8 cellular contexts compared by ENCODE assay signal in genomic region chr18:22933958-22934423, GRCh38. TPM values are rescaled to one million over a fixed set of nuclear protein-coding genes. Genes with fewer than 3 reads are reported as not detected.
DNase-seq lines count a peak whose midpoint lies in the region; ATAC-seq and TF ChIP-seq lines count a peak whose summit lies in the region.

No MANE protein-coding gene starts in this region.

- peaks cover 0 to 18% (median 0%) of the 10 kb centered on the region in 3 donors for H3K4me1 ChIP-seq in gastroesophageal sphincter

- peaks cover 22% of the 10 kb centered on the region for H3K4me1 Mint-ChIP-seq in stimulated activated memory B cell treated with anti-CD40 and anti-IgM and Interleukin-4, amounts not matched to agents 10 μg/mL and 1 μg/mL and 100 μg/mL, for 72 hours

- H3K36me3 ChIP-seq in SK-N-MC (ENCODE audit: insufficient read depth, low read length) (peaks cover 26% of the 10 kb centered on the region), gastroesophageal sphincter (peaks cover 0 to 17% of the 10 kb centered on the region in 2 donors)

- DNase-seq in NCI-H2029 treated with DMSO at 0.1 percent for 48 hours (lab: John Stamatoyannopoulos, UW) (peak; percentile 50), NCI-H2029 (lab: John Stamatoyannopoulos, UW) (no peak), SK-N-MC (ENCODE audit: low read depth, low spot score) (no peak)
- DNase-seq in stimulated activated CD4-positive, alpha-beta T cell treated with anti-CD3 and anti-CD28 coated beads, Interleukin-4, amount 100 ng/mL, for 24 hours = no peak

- H3K9me3 Mint-ChIP-seq in stimulated activated memory B cell treated with anti-CD40 and anti-IgM and Interleukin-4, amounts not matched to agents 10 μg/mL and 1 μg/mL and 100 μg/mL, for 72 hours = no peaks in the 10 kb centered on the region

- no peak overlapping the region for H3K27ac ChIP-seq in SK-N-MC
- peak overlapping the region; percentile 92 to 99 (median 94) for H3K27ac ChIP-seq in gastroesophageal sphincter

- TF ChIP-seq CTCF in gastroesophageal sphincter (IDR thresholded peaks at IDR 0.05) = no peak

- H3K9ac ChIP-seq in SK-N-MC (ENCODE audit: insufficient read length) = peak overlapping the region; percentile 91

- peak overlapping the region; percentile 91 for H3K4me3 ChIP-seq in SK-N-MC
- H3K4me3 ChIP-seq in gastroesophageal sphincter = peak overlapping the region; percentile 74 to 89

- no peaks in the 10 kb centered on the region for H3K27me3 Mint-ChIP-seq in stimulated activated memory B cell treated with anti-CD40 and anti-IgM and Interleukin-4, amounts not matched to agents 10 μg/mL and 1 μg/mL and 100 μg/mL, for 72 hours

- WGBS in gastroesophageal sphincter (ENCODE audit: low coverage in 1 of 2), 2 donors = 10 to 16% methylated on average over 12 to 17 of the region's 17 CpGs

- no peak for TF ChIP-seq EP300 in gastroesophageal sphincter (IDR thresholded peaks at IDR 0.05)

- H3K27ac Mint-ChIP-seq in stimulated activated memory B cell treated with anti-CD40 and anti-IgM and Interleukin-4, amounts not matched to agents 10 μg/mL and 1 μg/mL and 100 μg/mL, for 72 hours = peak overlapping the region; percentile 79

- H3K36me3 Mint-ChIP-seq in stimulated activated memory B cell treated with anti-CD40 and anti-IgM and Interleukin-4, amounts not matched to agents 10 μg/mL and 1 μg/mL and 100 μg/mL, for 72 hours = peaks cover 11% of the 10 kb centered on the region

- H3K4me3 Mint-ChIP-seq in stimulated activated memory B cell treated with anti-CD40 and anti-IgM and Interleukin-4, amounts not matched to agents 10 μg/mL and 1 μg/mL and 100 μg/mL, for 72 hours = peak overlapping the region; percentile 91

- H3K9me3 ChIP-seq in SK-N-MC (ENCODE audit: low read depth, low read length) (no peaks in the 10 kb centered on the region), gastroesophageal sphincter (no peaks in the 10 kb centered on the region)

- no peaks in the 10 kb centered on the region for H3K27me3 ChIP-seq in gastroesophageal sphincter

- ATAC-seq in HG02840 (IDR thresholded peaks at IDR 0.05; ENCODE audit: low FRiP score, unreplicated experiment) = peak; percentile 37
- ATAC-seq in gastroesophageal sphincter = no peak
- peak; percentile 58 for ATAC-seq in stimulated activated memory B cell treated with anti-CD40 and anti-IgM and Interleukin-4, amounts not matched to agents 10 μg/mL and 1 μg/mL and 100 μg/mL, for 72 hours
- ATAC-seq in GM18861 (IDR thresholded peaks at IDR 0.05; ENCODE audit: unreplicated experiment) = no peak

- no peak for TF ChIP-seq POLR2A in gastroesophageal sphincter (IDR thresholded peaks at IDR 0.05)

RNA-seq across cellular contexts. Expression of gene RBBP8, which starts 0.9 kb away (rescaled TPM):
- 10 to 100 TPM; 14.2 to 33.5 (median 20.9) TPM for total RNA-seq in gastroesophageal sphincter

Comparison
In these comparisons a context has a peak if more than half of its experiments do, and no peak if none do; other contexts are left out.
1. ATAC-seq: peak in HG02840 (single experiment) and stimulated activated memory B cell treated with anti-CD40 and anti-IgM and Interleukin-4, amounts not matched to agents 10 μg/mL and 1 μg/mL and 100 μg/mL, for 72 hours (single experiment); none in gastroesophageal sphincter (single experiment) and GM18861 (single experiment).